ENCODE assay signal across 1 cellular context in the genomic region with DNA sequence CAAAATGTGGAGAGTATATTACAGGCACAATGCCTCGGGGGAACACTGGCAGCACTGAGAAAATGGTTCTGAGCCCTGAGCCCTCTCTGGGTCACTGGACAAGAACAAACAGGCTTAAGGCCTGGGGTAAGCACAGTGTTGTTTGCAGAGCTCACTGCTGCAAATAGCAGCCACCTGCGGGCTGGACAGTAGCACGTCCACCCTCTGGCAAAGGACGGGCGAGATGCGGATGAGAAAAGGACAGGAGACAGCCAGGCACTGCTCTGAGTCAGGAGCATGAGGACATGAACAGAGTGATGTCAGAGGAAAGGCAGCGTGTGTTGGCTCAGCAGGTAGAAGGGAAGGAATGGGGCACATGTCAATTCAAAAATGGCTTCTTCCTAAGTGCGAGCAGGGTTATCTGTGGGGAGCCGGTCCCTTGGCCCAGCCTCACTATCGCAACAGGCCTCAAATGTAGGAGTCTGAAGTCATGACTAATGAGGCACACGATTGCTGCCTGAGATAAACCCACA.
TF ChIP-seq lines count a peak whose summit lies in the region.

No MANE protein-coding gene starts in this region.

TF ChIP-seq in HepG2, 621 proteins besides CTCF, POLR2A, EP300 and RAD21 (continued from another document and continues in another):
- TF ChIP-seq, protein P1, sequence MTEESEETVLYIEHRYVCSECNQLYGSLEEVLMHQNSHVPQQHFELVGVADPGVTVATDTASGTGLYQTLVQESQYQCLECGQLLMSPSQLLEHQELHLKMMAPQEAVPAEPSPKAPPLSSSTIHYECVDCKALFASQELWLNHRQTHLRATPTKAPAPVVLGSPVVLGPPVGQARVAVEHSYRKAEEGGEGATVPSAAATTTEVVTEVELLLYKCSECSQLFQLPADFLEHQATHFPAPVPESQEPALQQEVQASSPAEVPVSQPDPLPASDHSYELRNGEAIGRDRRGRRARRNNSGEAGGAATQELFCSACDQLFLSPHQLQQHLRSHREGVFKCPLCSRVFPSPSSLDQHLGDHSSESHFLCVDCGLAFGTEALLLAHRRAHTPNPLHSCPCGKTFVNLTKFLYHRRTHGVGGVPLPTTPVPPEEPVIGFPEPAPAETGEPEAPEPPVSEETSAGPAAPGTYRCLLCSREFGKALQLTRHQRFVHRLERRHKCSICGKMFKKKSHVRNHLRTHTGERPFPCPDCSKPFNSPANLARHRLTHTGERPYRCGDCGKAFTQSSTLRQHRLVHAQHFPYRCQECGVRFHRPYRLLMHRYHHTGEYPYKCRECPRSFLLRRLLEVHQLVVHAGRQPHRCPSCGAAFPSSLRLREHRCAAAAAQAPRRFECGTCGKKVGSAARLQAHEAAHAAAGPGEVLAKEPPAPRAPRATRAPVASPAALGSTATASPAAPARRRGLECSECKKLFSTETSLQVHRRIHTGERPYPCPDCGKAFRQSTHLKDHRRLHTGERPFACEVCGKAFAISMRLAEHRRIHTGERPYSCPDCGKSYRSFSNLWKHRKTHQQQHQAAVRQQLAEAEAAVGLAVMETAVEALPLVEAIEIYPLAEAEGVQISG (CRISPR knock-in tag; IDR thresholded peaks at IDR 0.05): peak; percentile 46; the same call in 1 of the 2 replicates
- TF ChIP-seq CBX1 (IDR thresholded peaks at IDR 0.05; ENCODE audit: low read depth) (no peak), ARNT2 (CRISPR knock-in tag; IDR thresholded peaks at IDR 0.05; ENCODE audit: low read depth) (peak; percentile 58; the same call in 1 of the 2 replicates), MYNN (CRISPR knock-in tag; IDR thresholded peaks at IDR 0.05; ENCODE audit: low read depth) (no peak), MXD4 (CRISPR knock-in tag; IDR thresholded peaks at IDR 0.05) (peak; percentile 62), ZBTB3 (CRISPR knock-in tag; IDR thresholded peaks at IDR 0.05; ENCODE audit: borderline replicate concordance, low read depth) (peak; percentile 100), ZNF263 (CRISPR knock-in tag; IDR thresholded peaks at IDR 0.05) (peak; percentile 14; the same call in 1 of the 2 replicates), ZNF670 (CRISPR knock-in tag; IDR thresholded peaks at IDR 0.05; ENCODE audit: borderline replicate concordance) (no peak), ASH2L (IDR thresholded peaks at IDR 0.05; ENCODE audit: insufficient read length, low read depth, low read length) (peak; percentile 39), CBX5 (CRISPR knock-in tag; IDR thresholded peaks at IDR 0.05; ENCODE audit: borderline replicate concordance) (peak; percentile 91; the same call in 1 of the 2 replicates), TSC22D2 (CRISPR knock-in tag; IDR thresholded peaks at IDR 0.05; ENCODE audit: borderline replicate concordance) (peak; percentile 82; the same call in 1 of the 2 replicates), SIN3B (IDR thresholded peaks at IDR 0.05; ENCODE audit: low read length) (no peak), PHF8 (CRISPR knock-in tag; IDR thresholded peaks at IDR 0.05) (0 out of 2 replicates have a peak, but pooled peaks have one; percentile 24), NR2C2 (CRISPR knock-in tag; IDR thresholded peaks at IDR 0.05; ENCODE audit: borderline replicate concordance) (no peak), ZNF24 (IDR thresholded peaks at IDR 0.05) (no peak), KMT2A (CRISPR knock-in tag; IDR thresholded peaks at IDR 0.05) (0 out of 2 replicates have a peak, but pooled peaks have one; percentile 40), MXI1 (IDR thresholded peaks at IDR 0.05; ENCODE audit: borderline replicate concordance, low read depth, low read length) (peak; percentile 59; the same call in 1 of the 3 replicates), YEATS2 (CRISPR knock-in tag; IDR thresholded peaks at IDR 0.05; ENCODE audit: borderline replicate concordance) (peak; percentile 61), PHF5A (CRISPR knock-in tag; IDR thresholded peaks at IDR 0.05; ENCODE audit: low read depth, unreplicated experiment) (no peak), ZSCAN31 (CRISPR knock-in tag; IDR thresholded peaks at IDR 0.05; ENCODE audit: low read depth) (peak; percentile 77), TCF12 (IDR thresholded peaks at IDR 0.05) (no peak), TCF12 (CRISPR knock-in tag; IDR thresholded peaks at IDR 0.05) (peak; percentile 30; the same call in 1 of the 2 replicates), KLF9 (CRISPR knock-in tag; IDR thresholded peaks at IDR 0.05; ENCODE audit: low read depth) (peak; percentile 50; the same call in 1 of the 2 replicates), HHEX (CRISPR knock-in tag; IDR thresholded peaks at IDR 0.05) (no peak), ZNF678 (CRISPR knock-in tag; IDR thresholded peaks at IDR 0.05) (no peak), MED1 (CRISPR knock-in tag; IDR thresholded peaks at IDR 0.05) (peak; percentile 85), RELA (CRISPR knock-in tag; IDR thresholded peaks at IDR 0.05) (no peak), SPEN (CRISPR knock-in tag; IDR thresholded peaks at IDR 0.05; ENCODE audit: low read depth) (peak; percentile 64; the same call in 1 of the 2 replicates), ARNT (IDR thresholded peaks at IDR 0.05) (no peak), ZNF234 (CRISPR knock-in tag; conservative IDR thresholded peaks at IDR 0.05) (no peak)
- TF ChIP-seq, protein P2, sequence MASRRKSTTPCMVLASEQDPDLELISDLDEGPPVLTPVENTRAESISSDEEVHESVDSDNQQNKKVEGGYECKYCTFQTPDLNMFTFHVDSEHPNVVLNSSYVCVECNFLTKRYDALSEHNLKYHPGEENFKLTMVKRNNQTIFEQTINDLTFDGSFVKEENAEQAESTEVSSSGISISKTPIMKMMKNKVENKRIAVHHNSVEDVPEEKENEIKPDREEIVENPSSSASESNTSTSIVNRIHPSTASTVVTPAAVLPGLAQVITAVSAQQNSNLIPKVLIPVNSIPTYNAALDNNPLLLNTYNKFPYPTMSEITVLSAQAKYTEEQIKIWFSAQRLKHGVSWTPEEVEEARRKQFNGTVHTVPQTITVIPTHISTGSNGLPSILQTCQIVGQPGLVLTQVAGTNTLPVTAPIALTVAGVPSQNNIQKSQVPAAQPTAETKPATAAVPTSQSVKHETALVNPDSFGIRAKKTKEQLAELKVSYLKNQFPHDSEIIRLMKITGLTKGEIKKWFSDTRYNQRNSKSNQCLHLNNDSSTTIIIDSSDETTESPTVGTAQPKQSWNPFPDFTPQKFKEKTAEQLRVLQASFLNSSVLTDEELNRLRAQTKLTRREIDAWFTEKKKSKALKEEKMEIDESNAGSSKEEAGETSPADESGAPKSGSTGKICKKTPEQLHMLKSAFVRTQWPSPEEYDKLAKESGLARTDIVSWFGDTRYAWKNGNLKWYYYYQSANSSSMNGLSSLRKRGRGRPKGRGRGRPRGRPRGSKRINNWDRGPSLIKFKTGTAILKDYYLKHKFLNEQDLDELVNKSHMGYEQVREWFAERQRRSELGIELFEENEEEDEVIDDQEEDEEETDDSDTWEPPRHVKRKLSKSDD (CRISPR knock-in tag; IDR thresholded peaks at IDR 0.05; ENCODE audit: low read depth): peak; percentile 78; the same call in 1 of the 2 replicates
- TF ChIP-seq, protein P3, sequence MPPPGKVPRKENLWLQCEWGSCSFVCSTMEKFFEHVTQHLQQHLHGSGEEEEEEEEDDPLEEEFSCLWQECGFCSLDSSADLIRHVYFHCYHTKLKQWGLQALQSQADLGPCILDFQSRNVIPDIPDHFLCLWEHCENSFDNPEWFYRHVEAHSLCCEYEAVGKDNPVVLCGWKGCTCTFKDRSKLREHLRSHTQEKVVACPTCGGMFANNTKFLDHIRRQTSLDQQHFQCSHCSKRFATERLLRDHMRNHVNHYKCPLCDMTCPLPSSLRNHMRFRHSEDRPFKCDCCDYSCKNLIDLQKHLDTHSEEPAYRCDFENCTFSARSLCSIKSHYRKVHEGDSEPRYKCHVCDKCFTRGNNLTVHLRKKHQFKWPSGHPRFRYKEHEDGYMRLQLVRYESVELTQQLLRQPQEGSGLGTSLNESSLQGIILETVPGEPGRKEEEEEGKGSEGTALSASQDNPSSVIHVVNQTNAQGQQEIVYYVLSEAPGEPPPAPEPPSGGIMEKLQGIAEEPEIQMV (CRISPR knock-in tag; IDR thresholded peaks at IDR 0.05; ENCODE audit: low read depth): peak; percentile 67; the same call in 1 of the 2 replicates
- TF ChIP-seq, protein P4, sequence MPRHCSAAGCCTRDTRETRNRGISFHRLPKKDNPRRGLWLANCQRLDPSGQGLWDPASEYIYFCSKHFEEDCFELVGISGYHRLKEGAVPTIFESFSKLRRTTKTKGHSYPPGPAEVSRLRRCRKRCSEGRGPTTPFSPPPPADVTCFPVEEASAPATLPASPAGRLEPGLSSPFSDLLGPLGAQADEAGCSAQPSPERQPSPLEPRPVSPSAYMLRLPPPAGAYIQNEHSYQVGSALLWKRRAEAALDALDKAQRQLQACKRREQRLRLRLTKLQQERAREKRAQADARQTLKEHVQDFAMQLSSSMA (CRISPR knock-in tag; IDR thresholded peaks at IDR 0.05): 0 out of 2 replicates have a peak, but pooled peaks have one; percentile 65
- TF ChIP-seq, protein P5, sequence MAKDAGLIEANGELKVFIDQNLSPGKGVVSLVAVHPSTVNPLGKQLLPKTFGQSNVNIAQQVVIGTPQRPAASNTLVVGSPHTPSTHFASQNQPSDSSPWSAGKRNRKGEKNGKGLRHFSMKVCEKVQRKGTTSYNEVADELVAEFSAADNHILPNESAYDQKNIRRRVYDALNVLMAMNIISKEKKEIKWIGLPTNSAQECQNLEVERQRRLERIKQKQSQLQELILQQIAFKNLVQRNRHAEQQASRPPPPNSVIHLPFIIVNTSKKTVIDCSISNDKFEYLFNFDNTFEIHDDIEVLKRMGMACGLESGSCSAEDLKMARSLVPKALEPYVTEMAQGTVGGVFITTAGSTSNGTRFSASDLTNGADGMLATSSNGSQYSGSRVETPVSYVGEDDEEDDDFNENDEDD (CRISPR knock-in tag; IDR thresholded peaks at IDR 0.05; ENCODE audit: borderline replicate concordance): peak; percentile 34; the same call in 1 of the 2 replicates
- TF ChIP-seq, protein P6, sequence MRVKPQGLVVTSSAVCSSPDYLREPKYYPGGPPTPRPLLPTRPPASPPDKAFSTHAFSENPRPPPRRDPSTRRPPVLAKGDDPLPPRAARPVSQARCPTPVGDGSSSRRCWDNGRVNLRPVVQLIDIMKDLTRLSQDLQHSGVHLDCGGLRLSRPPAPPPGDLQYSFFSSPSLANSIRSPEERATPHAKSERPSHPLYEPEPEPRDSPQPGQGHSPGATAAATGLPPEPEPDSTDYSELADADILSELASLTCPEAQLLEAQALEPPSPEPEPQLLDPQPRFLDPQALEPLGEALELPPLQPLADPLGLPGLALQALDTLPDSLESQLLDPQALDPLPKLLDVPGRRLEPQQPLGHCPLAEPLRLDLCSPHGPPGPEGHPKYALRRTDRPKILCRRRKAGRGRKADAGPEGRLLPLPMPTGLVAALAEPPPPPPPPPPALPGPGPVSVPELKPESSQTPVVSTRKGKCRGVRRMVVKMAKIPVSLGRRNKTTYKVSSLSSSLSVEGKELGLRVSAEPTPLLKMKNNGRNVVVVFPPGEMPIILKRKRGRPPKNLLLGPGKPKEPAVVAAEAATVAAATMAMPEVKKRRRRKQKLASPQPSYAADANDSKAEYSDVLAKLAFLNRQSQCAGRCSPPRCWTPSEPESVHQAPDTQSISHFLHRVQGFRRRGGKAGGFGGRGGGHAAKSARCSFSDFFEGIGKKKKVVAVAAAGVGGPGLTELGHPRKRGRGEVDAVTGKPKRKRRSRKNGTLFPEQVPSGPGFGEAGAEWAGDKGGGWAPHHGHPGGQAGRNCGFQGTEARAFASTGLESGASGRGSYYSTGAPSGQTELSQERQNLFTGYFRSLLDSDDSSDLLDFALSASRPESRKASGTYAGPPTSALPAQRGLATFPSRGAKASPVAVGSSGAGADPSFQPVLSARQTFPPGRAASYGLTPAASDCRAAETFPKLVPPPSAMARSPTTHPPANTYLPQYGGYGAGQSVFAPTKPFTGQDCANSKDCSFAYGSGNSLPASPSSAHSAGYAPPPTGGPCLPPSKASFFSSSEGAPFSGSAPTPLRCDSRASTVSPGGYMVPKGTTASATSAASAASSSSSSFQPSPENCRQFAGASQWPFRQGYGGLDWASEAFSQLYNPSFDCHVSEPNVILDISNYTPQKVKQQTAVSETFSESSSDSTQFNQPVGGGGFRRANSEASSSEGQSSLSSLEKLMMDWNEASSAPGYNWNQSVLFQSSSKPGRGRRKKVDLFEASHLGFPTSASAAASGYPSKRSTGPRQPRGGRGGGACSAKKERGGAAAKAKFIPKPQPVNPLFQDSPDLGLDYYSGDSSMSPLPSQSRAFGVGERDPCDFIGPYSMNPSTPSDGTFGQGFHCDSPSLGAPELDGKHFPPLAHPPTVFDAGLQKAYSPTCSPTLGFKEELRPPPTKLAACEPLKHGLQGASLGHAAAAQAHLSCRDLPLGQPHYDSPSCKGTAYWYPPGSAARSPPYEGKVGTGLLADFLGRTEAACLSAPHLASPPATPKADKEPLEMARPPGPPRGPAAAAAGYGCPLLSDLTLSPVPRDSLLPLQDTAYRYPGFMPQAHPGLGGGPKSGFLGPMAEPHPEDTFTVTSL (CRISPR knock-in tag; IDR thresholded peaks at IDR 0.05; ENCODE audit: borderline replicate concordance): peak; percentile 96
- TF ChIP-seq, protein P7, sequence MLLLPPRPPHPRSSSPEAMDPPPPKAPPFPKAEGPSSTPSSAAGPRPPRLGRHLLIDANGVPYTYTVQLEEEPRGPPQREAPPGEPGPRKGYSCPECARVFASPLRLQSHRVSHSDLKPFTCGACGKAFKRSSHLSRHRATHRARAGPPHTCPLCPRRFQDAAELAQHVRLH (CRISPR knock-in tag; IDR thresholded peaks at IDR 0.05; ENCODE audit: borderline replicate concordance, low read depth): peak; percentile 82; the same call in 1 of the 2 replicates
- TF ChIP-seq, protein P8, sequence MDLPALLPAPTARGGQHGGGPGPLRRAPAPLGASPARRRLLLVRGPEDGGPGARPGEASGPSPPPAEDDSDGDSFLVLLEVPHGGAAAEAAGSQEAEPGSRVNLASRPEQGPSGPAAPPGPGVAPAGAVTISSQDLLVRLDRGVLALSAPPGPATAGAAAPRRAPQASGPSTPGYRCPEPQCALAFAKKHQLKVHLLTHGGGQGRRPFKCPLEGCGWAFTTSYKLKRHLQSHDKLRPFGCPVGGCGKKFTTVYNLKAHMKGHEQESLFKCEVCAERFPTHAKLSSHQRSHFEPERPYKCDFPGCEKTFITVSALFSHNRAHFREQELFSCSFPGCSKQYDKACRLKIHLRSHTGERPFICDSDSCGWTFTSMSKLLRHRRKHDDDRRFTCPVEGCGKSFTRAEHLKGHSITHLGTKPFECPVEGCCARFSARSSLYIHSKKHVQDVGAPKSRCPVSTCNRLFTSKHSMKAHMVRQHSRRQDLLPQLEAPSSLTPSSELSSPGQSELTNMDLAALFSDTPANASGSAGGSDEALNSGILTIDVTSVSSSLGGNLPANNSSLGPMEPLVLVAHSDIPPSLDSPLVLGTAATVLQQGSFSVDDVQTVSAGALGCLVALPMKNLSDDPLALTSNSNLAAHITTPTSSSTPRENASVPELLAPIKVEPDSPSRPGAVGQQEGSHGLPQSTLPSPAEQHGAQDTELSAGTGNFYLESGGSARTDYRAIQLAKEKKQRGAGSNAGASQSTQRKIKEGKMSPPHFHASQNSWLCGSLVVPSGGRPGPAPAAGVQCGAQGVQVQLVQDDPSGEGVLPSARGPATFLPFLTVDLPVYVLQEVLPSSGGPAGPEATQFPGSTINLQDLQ (CRISPR knock-in tag; IDR thresholded peaks at IDR 0.05): no peak
